1 cellular context compared by ENCODE assay signal in the genomic region with DNA sequence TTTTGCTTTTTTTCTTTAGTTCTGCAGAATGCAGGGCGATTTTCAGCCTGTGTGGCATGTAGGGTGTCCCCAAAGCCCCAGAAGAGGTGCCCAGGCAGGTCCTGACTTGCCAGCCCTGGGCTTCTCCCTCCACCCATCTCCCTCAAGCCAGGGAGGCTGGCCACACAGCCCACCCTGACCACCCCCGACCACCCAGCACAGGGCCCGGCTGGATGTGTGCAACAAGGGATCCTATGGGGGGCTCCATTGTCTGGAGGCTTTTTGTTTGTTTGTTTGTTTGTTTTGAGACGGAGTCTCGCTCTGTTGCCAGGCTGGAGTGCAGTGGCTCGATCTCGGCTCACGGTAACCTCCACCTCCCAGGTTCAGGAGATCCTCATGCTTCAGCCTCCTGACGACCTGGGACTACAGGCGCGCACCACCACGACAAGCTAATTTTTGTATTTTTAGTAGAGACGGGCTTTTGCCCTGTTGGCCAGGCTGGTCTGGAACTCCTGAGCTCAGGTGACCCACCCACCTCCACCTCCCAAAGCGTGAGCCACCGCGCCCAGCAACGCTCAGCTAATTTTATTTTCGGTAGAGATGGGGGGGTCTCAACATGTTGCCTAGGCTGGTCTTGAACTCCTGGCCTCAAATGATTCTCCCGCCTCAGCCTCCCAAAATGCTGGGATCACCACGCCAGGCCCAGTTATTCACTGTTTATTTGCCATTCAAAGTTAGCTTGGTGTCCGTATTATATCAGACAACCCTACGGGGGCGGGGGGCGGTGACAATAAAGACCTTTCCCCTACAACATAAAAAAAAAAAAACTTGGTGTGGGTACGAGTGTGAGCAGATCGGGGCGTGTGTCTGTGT.
A peak's percentile ranks its signal among the peaks of the same experiment; 100 is the strongest.
TF ChIP-seq lines count a peak whose summit lies in the region.

No MANE protein-coding gene starts in this region.

TF ChIP-seq in HepG2, 621 proteins besides CTCF, POLR2A, EP300 and RAD21:
- peak; percentile 10; the same call in 1 of the 2 replicates for TF ChIP-seq ZNF878 (CRISPR knock-in tag; IDR thresholded peaks at IDR 0.05)
- 0 out of 2 replicates have a peak, but pooled peaks have one; percentile 21 for TF ChIP-seq PRMT3 (CRISPR knock-in tag; IDR thresholded peaks at IDR 0.05; ENCODE audit: borderline replicate concordance, low read depth)
- TF ChIP-seq ZNF543 (CRISPR knock-in tag; IDR thresholded peaks at IDR 0.05) = no peak
